8 cellular contexts compared by ENCODE assay signal in genomic region chr19:1855040-1855827, GRCh38. TPM values are rescaled to one million over a fixed set of nuclear protein-coding genes. Genes with fewer than 3 reads are reported as not detected.
A peak's percentile ranks its signal among the peaks of the same experiment; 100 is the strongest.
DNase-seq lines count a peak whose midpoint lies in the region; ATAC-seq and TF ChIP-seq lines count a peak whose summit lies in the region.

No MANE protein-coding gene starts in this region.

- TF ChIP-seq CTCF in Peyer's patch (IDR thresholded peaks at IDR 0.05) (peak in 1 of 6 experiments; percentile 26), fibroblast of pulmonary artery (IDR thresholded peaks at IDR 0.05; ENCODE audit: low read length, missing control alignments) (no peak), neural crest cell (conservative IDR thresholded peaks at IDR 0.05) (no peak)

- no peaks in the 10 kb centered on the region for H3K27me3 Mint-ChIP-seq in activated T-helper 17 cell treated with anti-CD3 and anti-CD28 coated beads, Interleukin-2, amount 50 U/mL, for 72 hours
- H3K27me3 Mint-ChIP-seq in neural crest cell (ENCODE audit: low read depth), result peaks cover 4% of the 10 kb centered on the region

- peaks cover 23 to 82% (median 55%) of the 10 kb centered on the region in 4 donors for H3K4me1 ChIP-seq in Peyer's patch

- peak overlapping the region; percentile 23 to 63 (median 49) for H3K4me3 ChIP-seq in Peyer's patch
- H3K4me3 ChIP-seq in fibroblast of pulmonary artery (replicated peaks; ENCODE audit: low read depth, low read length), result peak overlapping the region; percentile 25

- ATAC-seq in GM18505 (IDR thresholded peaks at IDR 0.05; ENCODE audit: unreplicated experiment) (peak; percentile 44), HG03139 (IDR thresholded peaks at IDR 0.05; ENCODE audit: unreplicated experiment) (peak; percentile 38)
- peak; percentile 83 for ATAC-seq in activated T-helper 17 cell treated with anti-CD3 and anti-CD28 coated beads, Interleukin-2, amount 50 U/mL, for 72 hours (replicated peaks)

- peak overlapping the region; percentile 83 for H3K4me3 Mint-ChIP-seq in activated T-helper 17 cell treated with anti-CD3 and anti-CD28 coated beads, Interleukin-2, amount 50 U/mL, for 72 hours
- H3K4me3 Mint-ChIP-seq in neural crest cell, result peak overlapping the region; percentile 49

- H3K4me1 Mint-ChIP-seq in activated T-helper 17 cell treated with anti-CD3 and anti-CD28 coated beads, Interleukin-2, amount 50 U/mL, for 72 hours, result peaks cover 10% of the 10 kb centered on the region
- peaks cover 9% of the 10 kb centered on the region for H3K4me1 Mint-ChIP-seq in neural crest cell

- DNase-seq in Peyer's patch (peak; percentile 91 to 99 (median 97)), fibroblast of pulmonary artery (ENCODE audit: low read depth) (peak; percentile 85), neural crest cell (ENCODE audit: low read depth, low spot score) (peak; percentile 58), substantia nigra (lab: John Stamatoyannopoulos, UW) (peak in 47 of 49 donors; percentile 22 to 84 (median 58)), NCI-H1105 treated with DMSO at 0.1 percent for 48 hours (lab: John Stamatoyannopoulos, UW) (no peak)

- no peaks in the 10 kb centered on the region for H3K36me3 ChIP-seq in Peyer's patch

- no peaks in the 10 kb centered on the region for H3K27me3 ChIP-seq in Peyer's patch

- peak overlapping the region; percentile 96 to 99 (median 98) for H3K27ac ChIP-seq in Peyer's patch
- peak overlapping the region; percentile 64 for H3K27ac ChIP-seq in substantia nigra (ENCODE audit: low read depth, low read length, poor library complexity, severe bottlenecking)

- H3K9me3 Mint-ChIP-seq in activated T-helper 17 cell treated with anti-CD3 and anti-CD28 coated beads, Interleukin-2, amount 50 U/mL, for 72 hours, result no peaks in the 10 kb centered on the region
- H3K9me3 Mint-ChIP-seq in neural crest cell, result no peaks in the 10 kb centered on the region

- TF ChIP-seq POLR2A in GM18505 (IDR thresholded peaks at IDR 0.05; ENCODE audit: borderline replicate concordance, extremely low read depth, insufficient read depth, insufficient read length) (peak; percentile 66), Peyer's patch (IDR thresholded peaks at IDR 0.05) (peak; percentile 50 to 97)

- H3K36me3 Mint-ChIP-seq in activated T-helper 17 cell treated with anti-CD3 and anti-CD28 coated beads, Interleukin-2, amount 50 U/mL, for 72 hours (ENCODE audit: low read depth), result no peaks in the 10 kb centered on the region
- H3K36me3 Mint-ChIP-seq in neural crest cell (ENCODE audit: low read depth), result no peaks in the 10 kb centered on the region

- no peaks in the 10 kb centered on the region for H3K9me3 ChIP-seq in Peyer's patch

- H3K27ac Mint-ChIP-seq in activated T-helper 17 cell treated with anti-CD3 and anti-CD28 coated beads, Interleukin-2, amount 50 U/mL, for 72 hours, result peak overlapping the region; percentile 80
- peak overlapping the region; percentile 91 for H3K27ac Mint-ChIP-seq in neural crest cell (ENCODE audit: unreplicated experiment)

RNA-seq across cellular contexts. Expression of gene REXO1, which starts 7.0 kb away (rescaled TPM):
- total RNA-seq in Peyer's patch (100 to 1,000 TPM in 1 of 4 donors, 10 to 100 TPM in 3; 47.0 to 101 (median 57.2) TPM), neural crest cell (40.8 and 45.3 TPM in 2 replicates)
- total RNA-seq in activated T-helper 17 cell treated with anti-CD3 and anti-CD28 coated beads, Interleukin-2, amount 50 U/mL, for 72 hours, result 10 to 100 TPM; 39.7 to 50.0 TPM

RNA-seq across cellular contexts. Expression of gene KLF16, which starts 8.1 kb away (rescaled TPM):
- total RNA-seq in Peyer's patch (10 to 100 TPM; 10.3 to 18.2 (median 14.8) TPM), neural crest cell (18.9 and 20.7 TPM in 2 replicates)
- total RNA-seq in activated T-helper 17 cell treated with anti-CD3 and anti-CD28 coated beads, Interleukin-2, amount 50 U/mL, for 72 hours, result 10 to 100 TPM; 16.3 to 32.9 TPM

RNA-seq across cellular contexts. Expression of gene ABHD17A, which starts 30.1 kb away (rescaled TPM):
- total RNA-seq in Peyer's patch (10 to 100 TPM; 52.0 to 95.9 (median 68.4) TPM), neural crest cell (73.9 and 74.1 TPM in 2 replicates)
- total RNA-seq in activated T-helper 17 cell treated with anti-CD3 and anti-CD28 coated beads, Interleukin-2, amount 50 U/mL, for 72 hours, result 100 to 1,000 TPM in 1 of 2 donors, 10 to 100 TPM in 1; 84.4 to 109 TPM

RNA-seq across cellular contexts. Expression of gene ATP8B3, which starts 43.2 kb away (rescaled TPM):
- total RNA-seq in Peyer's patch (1 to 10 TPM in 1 of 4 donors, under 1 TPM in 2, not detected in 1; 0.35 to 4.5 (median 0.94) TPM), neural crest cell (1.1 and 1.5 TPM in 2 replicates)
- total RNA-seq in activated T-helper 17 cell treated with anti-CD3 and anti-CD28 coated beads, Interleukin-2, amount 50 U/mL, for 72 hours, result 10 to 100 TPM; 10.1 to 44.8 TPM

RNA-seq across cellular contexts. Expression of gene ADAT3, which starts 50.0 kb away (rescaled TPM):
- total RNA-seq in Peyer's patch (10 to 100 TPM; 18.2 to 33.3 (median 23.8) TPM), neural crest cell (13.7 and 14.1 TPM in 2 replicates)
- total RNA-seq in activated T-helper 17 cell treated with anti-CD3 and anti-CD28 coated beads, Interleukin-2, amount 50 U/mL, for 72 hours, result 10 to 100 TPM; 11.6 to 12.2 TPM
